In the genomic region with DNA sequence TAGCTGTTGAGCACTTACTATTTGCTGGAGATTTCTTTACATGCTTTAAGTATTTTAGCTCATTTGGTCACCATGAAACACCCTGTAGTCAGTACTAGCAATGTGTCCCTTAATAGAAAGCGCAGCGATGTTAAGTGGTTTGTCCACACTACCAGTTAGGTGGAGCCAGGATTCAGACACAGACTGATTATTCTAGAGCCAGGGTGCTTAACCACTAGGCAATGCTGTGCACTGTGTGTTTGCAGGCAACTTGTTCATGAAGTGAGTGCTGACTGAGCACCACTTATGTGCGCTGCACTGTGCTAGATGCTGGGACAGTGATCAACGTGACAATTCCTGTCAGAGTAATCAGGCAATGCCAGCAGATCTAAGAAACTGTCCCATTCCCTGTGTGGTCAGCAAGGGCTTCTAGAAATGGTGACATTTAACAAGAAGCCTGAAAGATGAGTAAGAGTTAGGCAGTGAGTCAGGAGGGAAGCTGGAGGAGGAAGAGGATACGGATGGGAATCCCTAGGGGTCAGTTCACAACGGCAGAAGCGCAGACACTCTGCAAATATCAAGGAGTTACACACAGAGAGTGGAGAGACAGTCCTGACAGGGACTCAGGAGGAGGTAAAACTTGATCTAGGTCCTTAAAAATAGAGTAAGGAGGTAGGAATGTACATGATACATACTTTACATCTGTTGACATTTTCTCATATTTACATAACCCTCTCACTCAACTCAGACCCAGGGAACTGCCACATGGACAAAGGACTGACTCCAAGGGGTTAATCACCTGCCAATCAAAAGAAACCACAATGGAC, we compare ENCODE assay signal across 10 cellular contexts.
A peak's percentile ranks its signal among the peaks of the same experiment; 100 is the strongest.
DNase-seq lines count a peak whose midpoint lies in the region; TF ChIP-seq lines count a peak whose summit lies in the region.
"Had no signal": no experiment of that assay in that cellular context is flagged by ENCODE, and none has a peak within 500 bp of the region (broad histone marks: within the 10 kb centered on the region; RNA-seq: fewer than 3 reads in every experiment).

No MANE protein-coding gene starts in this region.

- no peak overlapping the region for H2BK5ac ChIP-seq in mesenchymal stem cell (ENCODE audit: low read depth, low read length, poor library complexity, severe bottlenecking)

- H3K9ac ChIP-seq in mesenchymal stem cell (ENCODE audit: low read length), result no peak overlapping the region

- no peak overlapping the region for H4K8ac ChIP-seq in mesenchymal stem cell (ENCODE audit: low read length)

- no peak overlapping the region for H3K18ac ChIP-seq in mesenchymal stem cell (ENCODE audit: low read depth in 1 of 2, low read length in 2 of 2)

- H3K23ac ChIP-seq in mesenchymal stem cell (ENCODE audit: low read length in 2 of 2), result no peak overlapping the region

- H2AFZ ChIP-seq in mesenchymal stem cell (ENCODE audit: low read depth, low read length), result no peak overlapping the region

- TF ChIP-seq CTCF in AG10803 (conservative IDR thresholded peaks at IDR 0.05; ENCODE audit: low read length) (no peak), cardiac fibroblast (IDR thresholded peaks at IDR 0.05; ENCODE audit: low read depth, low read length) (no peak)

- 51% methylated on average over 7 of the region's 7 CpGs for WGBS in mesenchymal stem cell

- H3K27ac ChIP-seq in mesenchymal stem cell (ENCODE audit: low read length, poor library complexity, severe bottlenecking), result no peak overlapping the region
- H3K27ac ChIP-seq: SK-N-MC had no signal

- H3K36me3 ChIP-seq in mesenchymal stem cell (ENCODE audit: control insufficient read depth in 1 of 2, insufficient read depth in 2 of 2, low read depth in 1 of 2, low read length in 2 of 2), result no peaks in the 10 kb centered on the region

- no peaks in the 10 kb centered on the region for H3K9me3 ChIP-seq in mesenchymal stem cell (ENCODE audit: control insufficient read depth, low read length)

- H3K14ac ChIP-seq in mesenchymal stem cell (ENCODE audit: low read length in 2 of 2), result no peak overlapping the region

- DNase-seq in AG10803 (ENCODE audit: low read depth), result peak; percentile 33
- DNase-seq in M059J (ENCODE audit: low read depth), result peak; percentile 55
- DNase-seq in cardiac fibroblast (ENCODE audit: low read depth in 2 of 2), result peak; percentile 38 to 85
- peak; percentile 10 for DNase-seq in mesenchymal stem cell
- DNase-seq in NCI-H146 treated with DMSO at 0.1 percent for 48 hours (lab: John Stamatoyannopoulos, UW; ENCODE audit: unreplicated experiment), result no peak
- DNase-seq in stimulated activated CD8-positive, alpha-beta memory T cell treated with anti-CD3 and anti-CD28 coated beads, Interleukin-4, amount 100 ng/mL, for 48 hours, result no peak
- no peak for DNase-seq in NCI-H2227 treated with DMSO at 0.1 percent for 48 hours (lab: John Stamatoyannopoulos, UW)
- no peak for DNase-seq in NCI-H524 treated with DMSO at 0.1 percent for 48 hours (lab: John Stamatoyannopoulos, UW)
- DNase-seq: Kasumi-1 had no signal

- no peaks in the 10 kb centered on the region for H3K79me1 ChIP-seq in mesenchymal stem cell (replicated peaks; ENCODE audit: low read length, poor library complexity, severe bottlenecking)

- no peak overlapping the region for H2BK12ac ChIP-seq in mesenchymal stem cell (ENCODE audit: low read length in 2 of 2)

- H2BK120ac ChIP-seq in mesenchymal stem cell (ENCODE audit: low read depth, low read length), result no peak overlapping the region

- no peak overlapping the region for H3K4me3 ChIP-seq in AG10803 (ENCODE audit: low read length)
- no peak overlapping the region for H3K4me3 ChIP-seq in cardiac fibroblast (replicated peaks in 1 of 2; ENCODE audit: low read depth in 2 of 2, low read length in 2 of 2)
- H3K4me3 ChIP-seq in mesenchymal stem cell (ENCODE audit: insufficient read depth in 1 of 2, low read depth in 1 of 2, low read length in 2 of 2), result peak overlapping the region in 1 of 2 experiments; percentile 35
- H3K4me3 ChIP-seq: SK-N-MC had no signal

- H3K27me3 ChIP-seq in mesenchymal stem cell (ENCODE audit: control insufficient read depth in 1 of 2, insufficient read depth in 1 of 2, low read length in 2 of 2), result peaks cover 3 to 14% of the 10 kb centered on the region in 2 experiments

- H3K4me2 ChIP-seq in mesenchymal stem cell (ENCODE audit: low read length, poor library complexity, severe bottlenecking), result no peak overlapping the region

- no peak overlapping the region for H3K4ac ChIP-seq in mesenchymal stem cell (ENCODE audit: low read depth in 1 of 2, low read length in 2 of 2)

- no peak overlapping the region for H4K91ac ChIP-seq in mesenchymal stem cell (ENCODE audit: low read length)

- no peak overlapping the region for H2BK15ac ChIP-seq in mesenchymal stem cell (ENCODE audit: low read depth, poor library complexity, severe bottlenecking)

- peaks cover 4% of the 10 kb centered on the region for H3K4me1 ChIP-seq in mesenchymal stem cell (ENCODE audit: control insufficient read depth, insufficient read depth, low read depth, low read length)

- H2AK5ac ChIP-seq in mesenchymal stem cell (ENCODE audit: low read length, severe bottlenecking), result no peak overlapping the region

Comparison
In these comparisons a context has a peak if more than half of its experiments do, and no peak if none do; other contexts are left out.
1. DNase-seq: peak in AG10803 (single experiment), M059J (single experiment), cardiac fibroblast (2 of 2) and mesenchymal stem cell (single experiment); none in NCI-H146 treated with DMSO at 0.1 percent for 48 hours (single experiment), stimulated activated CD8-positive, alpha-beta memory T cell treated with anti-CD3 and anti-CD28 coated beads, Interleukin-4, amount 100 ng/mL, for 48 hours (single experiment), NCI-H2227 treated with DMSO at 0.1 percent for 48 hours (single experiment) and NCI-H524 treated with DMSO at 0.1 percent for 48 hours (single experiment).